8 cellular contexts compared by ENCODE assay signal in genomic region chr2:24083567-24084385, GRCh38. TPM values are rescaled to one million over a fixed set of nuclear protein-coding genes. Genes with fewer than 3 reads are reported as not detected.
DNase-seq lines count a peak whose midpoint lies in the region; ATAC-seq and TF ChIP-seq lines count a peak whose summit lies in the region.

No MANE protein-coding gene starts in this region.

- peaks cover 10% of the 10 kb centered on the region for H3K4me1 Mint-ChIP-seq in Calu3 (ENCODE audit: low read depth, unreplicated experiment)
- H3K4me1 Mint-ChIP-seq in activated CD8-positive, alpha-beta T cell treated with anti-CD3 and anti-CD28 coated beads for 36 hours (ENCODE audit: low read depth) = peaks cover 12% of the 10 kb centered on the region

- no peaks in the 10 kb centered on the region for H3K9me3 ChIP-seq in neutrophil

- DNase-seq in Calu3 (peak; percentile 81), NCI-H2171 treated with DMSO at 0.1 percent for 48 hours (lab: John Stamatoyannopoulos, UW) (peak; percentile 73), fibroblast of villous mesenchyme (ENCODE audit: low read depth) (peak; percentile 90)
- peak; percentile 73 for DNase-seq in activated CD8-positive, alpha-beta T cell treated with anti-CD3 and anti-CD28 coated beads for 36 hours
- no peak for DNase-seq in NK-92 treated with Interleukin-12 subunit alpha and Interleukin-12 subunit beta, amount 100 ng/mL, for 24 hours (lab: John Stamatoyannopoulos, UW)

- peak overlapping the region; percentile 80 for H3K27ac Mint-ChIP-seq in Calu3 (ENCODE audit: unreplicated experiment)
- peak overlapping the region; percentile 79 for H3K27ac Mint-ChIP-seq in activated CD8-positive, alpha-beta T cell treated with anti-CD3 and anti-CD28 coated beads for 36 hours

- peaks cover 30% of the 10 kb centered on the region for H3K36me3 ChIP-seq in neutrophil

- H3K27ac ChIP-seq in neutrophil = peak overlapping the region; percentile 81

- TF ChIP-seq CTCF in Calu3 (IDR thresholded peaks at IDR 0.05; ENCODE audit: unreplicated experiment) = no peak
- no peak for TF ChIP-seq CTCF in activated CD8-positive, alpha-beta T cell treated with anti-CD3 and anti-CD28 coated beads for 36 hours (IDR thresholded peaks at IDR 0.05)
- no peak for TF ChIP-seq CTCF in fibroblast of villous mesenchyme (IDR thresholded peaks at IDR 0.05; ENCODE audit: insufficient read depth, low read depth, low read length)
- no peak for TF ChIP-seq CTCF in neutrophil (IDR thresholded peaks at IDR 0.05)

- H3K27me3 ChIP-seq in neutrophil = no peaks in the 10 kb centered on the region

- H3K4me3 ChIP-seq in fibroblast of villous mesenchyme (ENCODE audit: low read depth, low read length) (peak overlapping the region; percentile 71), neutrophil (ENCODE audit: low read depth in 1 of 2, low read length in 1 of 2) (peak overlapping the region; percentile 77 to 83)

- POLR2A ChIA-PET in activated CD8-positive, alpha-beta T cell treated with anti-CD3 and anti-CD28 coated beads for 36 hours (lab: Charles Lee) = interaction anchor here (0.8 to 3.1 kb wide), 4 partner anchors 34 to 179 kb away, joined by 3 to 20 read pairs (median 5); partner anchors contain the start of gene ATAD2B

- peaks cover 40% of the 10 kb centered on the region for H3K36me3 Mint-ChIP-seq in Calu3 (ENCODE audit: insufficient read depth, unreplicated experiment)
- H3K36me3 Mint-ChIP-seq in activated CD8-positive, alpha-beta T cell treated with anti-CD3 and anti-CD28 coated beads for 36 hours (ENCODE audit: low read depth) = peaks cover 6% of the 10 kb centered on the region

- intact Hi-C loops in Calu3 (cut with micrococcal nuclease; ENCODE audit: unreplicated experiment) = loop anchor here (1.0 kb wide), 2 partner anchors 95 to 259 kb away; no protein-coding TSS in a partner anchor
- intact Hi-C loops in activated CD8-positive, alpha-beta T cell treated with anti-CD3 and anti-CD28 coated beads for 36 hours (cut with micrococcal nuclease) = loop anchor here (5.0 kb wide), 1 partner anchor 261 kb away; no protein-coding TSS in a partner anchor

- no peaks in the 10 kb centered on the region for H3K27me3 Mint-ChIP-seq in Calu3 (ENCODE audit: unreplicated experiment)
- no peaks in the 10 kb centered on the region for H3K27me3 Mint-ChIP-seq in activated CD8-positive, alpha-beta T cell treated with anti-CD3 and anti-CD28 coated beads for 36 hours

- peaks cover 64 to 65% of the 10 kb centered on the region in 2 experiments for H3K4me1 ChIP-seq in neutrophil (ENCODE audit: control insufficient read depth in 1 of 2, insufficient read depth in 1 of 2, low read depth in 1 of 2, low read length in 1 of 2)

- TSS peak; percentile 40 for BruUV-seq in Calu3 (replicated peaks; lab: Mats Ljungman, UMichigan)

- CTCF ChIA-PET in Calu3 (lab: Charles Lee) = interaction anchor here (0.5 to 2.0 kb wide), 12 partner anchors 7 to 355 kb away, joined by 3 to 15 read pairs (median 4); partner anchors contain the start of genes ATAD2B, FAM228B, PFN4 and SF3B6
- CTCF ChIA-PET in activated CD8-positive, alpha-beta T cell treated with anti-CD3 and anti-CD28 coated beads for 36 hours (lab: Charles Lee) = interaction anchor here (0.6 to 4.8 kb wide), 43 partner anchors 8 to 286 kb away, joined by 3 to 76 read pairs (median 6); partner anchors contain the start of genes ATAD2B, FAM228B, FKBP1B and MFSD2B

- peak; percentile 68 for ATAC-seq in GM19035 (IDR thresholded peaks at IDR 0.05; ENCODE audit: unreplicated experiment)
- peak; percentile 71 for ATAC-seq in HG03135 (IDR thresholded peaks at IDR 0.05; ENCODE audit: unreplicated experiment)
- peak; percentile 82 for ATAC-seq in activated CD8-positive, alpha-beta T cell treated with anti-CD3 and anti-CD28 coated beads for 36 hours

- H3K9me3 Mint-ChIP-seq in Calu3 (ENCODE audit: low read depth, unreplicated experiment) = no peaks in the 10 kb centered on the region
- no peaks in the 10 kb centered on the region for H3K9me3 Mint-ChIP-seq in activated CD8-positive, alpha-beta T cell treated with anti-CD3 and anti-CD28 coated beads for 36 hours

- H3K4me3 Mint-ChIP-seq in Calu3 (ENCODE audit: low read depth, unreplicated experiment) = peak overlapping the region; percentile 86
- H3K4me3 Mint-ChIP-seq in activated CD8-positive, alpha-beta T cell treated with anti-CD3 and anti-CD28 coated beads for 36 hours = peak overlapping the region; percentile 84

RNA-seq across cellular contexts. Expression of gene TP53I3, which starts 0.9 kb away (rescaled TPM):
- total RNA-seq in Calu3 (2022) (13.9 TPM in 2 replicates), fibroblast of villous mesenchyme (66.9 and 79.9 TPM in 2 replicates)
- 1 to 10 TPM; 1.8 to 2.6 TPM for total RNA-seq in activated CD8-positive, alpha-beta T cell treated with anti-CD3 and anti-CD28 coated beads for 36 hours

RNA-seq across cellular contexts. Expression of gene SF3B6, which starts 7.7 kb away (rescaled TPM):
- total RNA-seq in Calu3 (2022) (112 and 125 TPM in 2 replicates), fibroblast of villous mesenchyme (112 and 146 TPM in 2 replicates)
- total RNA-seq in activated CD8-positive, alpha-beta T cell treated with anti-CD3 and anti-CD28 coated beads for 36 hours = 100 to 1,000 TPM; 141 to 144 TPM

RNA-seq across cellular contexts. Expression of gene FKBP1B, which starts 34.2 kb away (rescaled TPM):
- 5.9 and 8.2 TPM in 2 replicates for total RNA-seq in Calu3 (2022)
- 1 to 10 TPM; 1.3 to 1.7 TPM for total RNA-seq in activated CD8-positive, alpha-beta T cell treated with anti-CD3 and anti-CD28 coated beads for 36 hours
- 6.0 and 9.3 TPM in 2 replicates for total RNA-seq in fibroblast of villous mesenchyme

RNA-seq across cellular contexts. Expression of gene WDCP, which starts 36.6 kb away (rescaled TPM):
- total RNA-seq in Calu3 (2022) (13.4 and 17.2 TPM in 2 replicates), fibroblast of villous mesenchyme (7.7 and 14.7 TPM in 2 replicates)
- 10 to 100 TPM; 20.2 to 23.0 TPM for total RNA-seq in activated CD8-positive, alpha-beta T cell treated with anti-CD3 and anti-CD28 coated beads for 36 hours

RNA-seq across cellular contexts. Expression of gene PFN4, which starts 39.4 kb away (rescaled TPM):
- 0.64 TPM in 1 of 2 replicates, not detected in the other for total RNA-seq in Calu3 (2022)
- total RNA-seq in activated CD8-positive, alpha-beta T cell treated with anti-CD3 and anti-CD28 coated beads for 36 hours = not detected
- total RNA-seq in fibroblast of villous mesenchyme = 0.43 and 0.64 TPM in 2 replicates
